ENCODE assay signal across 27 cellular contexts in the genomic region with DNA sequence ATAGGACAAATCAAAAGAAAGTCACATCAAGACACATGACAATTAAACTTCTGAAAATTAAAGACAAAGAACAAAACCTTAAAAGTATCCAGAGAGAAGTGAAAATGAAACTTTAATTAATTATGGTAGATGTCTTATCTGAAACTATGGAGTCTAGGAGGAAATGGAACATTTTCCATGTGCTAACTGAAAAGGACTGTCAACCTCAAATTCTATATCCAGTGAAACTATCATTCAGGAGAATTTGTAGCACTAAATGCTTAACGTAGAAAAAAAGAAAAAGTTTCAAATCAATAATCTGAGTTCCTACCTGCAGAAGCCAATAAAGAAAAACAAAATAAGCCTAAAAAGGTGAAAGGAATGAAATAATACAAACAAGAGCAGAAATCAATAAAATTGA. TPM values are rescaled to one million over a fixed set of nuclear protein-coding genes. Genes with fewer than 3 reads are reported as not detected.
DNase-seq lines count a peak whose midpoint lies in the region; ATAC-seq and TF ChIP-seq lines count a peak whose summit lies in the region.
"Had no signal": no experiment of that assay in that cellular context is flagged by ENCODE, and none has a peak within 500 bp of the region (broad histone marks: within the 10 kb centered on the region; RNA-seq: fewer than 3 reads in every experiment).

No MANE protein-coding gene starts in this region.

- POLR2A ChIA-PET in HEK293 (lab: Yijun Ruan, JAX) (no interaction called here), T-cell (lab: Charles Lee) (no interaction called here)

- no peaks in the 10 kb centered on the region for H3K4me1 Mint-ChIP-seq in T-cell
- H3K4me1 Mint-ChIP-seq: CD14-positive monocyte; CD4-positive, alpha-beta memory T cell; CD4-positive, CD25-positive, alpha-beta regulatory T cell had no signal

- no peaks in the 10 kb centered on the region for H3K36me3 ChIP-seq in HEK293 (ENCODE audit: control insufficient read depth in 2 of 2, insufficient read depth in 1 of 2, low read length in 2 of 2)
- no peaks in the 10 kb centered on the region for H3K36me3 ChIP-seq in spleen
- H3K36me3 ChIP-seq in osteoblast (ENCODE audit: insufficient read depth, low read length) = no peaks in the 10 kb centered on the region
- H3K36me3 ChIP-seq: BE2C, BLaER1 had no signal

- no peak overlapping the region for H3K4me3 Mint-ChIP-seq in T-cell
- H3K4me3 Mint-ChIP-seq: CD14-positive monocyte; CD4-positive, CD25-positive, alpha-beta regulatory T cell; CD8-positive, alpha-beta memory T cell had no signal

- no peak overlapping the region for H3K27ac Mint-ChIP-seq in T-cell
- H3K27ac Mint-ChIP-seq: CD14-positive monocyte; CD4-positive, alpha-beta memory T cell; CD4-positive, CD25-positive, alpha-beta regulatory T cell had no signal

- no peak for TF ChIP-seq POLR2A in spleen (IDR thresholded peaks at IDR 0.05)

- H3K27ac ChIP-seq in HEK293 (ENCODE audit: extremely low read depth, low read depth, low read length) = no peak overlapping the region
- no peak overlapping the region for H3K27ac ChIP-seq in spleen
- no peak overlapping the region for H3K27ac ChIP-seq in osteoblast (ENCODE audit: low read depth, low read length)
- H3K27ac ChIP-seq: BLaER1 had no signal

- H3K79me2 ChIP-seq in osteoblast (ENCODE audit: insufficient read depth, low read length) = no peaks in the 10 kb centered on the region

- H3K9me3 ChIP-seq in HEK293 (ENCODE audit: control insufficient read depth, insufficient read depth, low read depth, low read length) = no peaks in the 10 kb centered on the region
- H3K9me3 ChIP-seq in spleen = peaks cover 8 to 42% (median 34%) of the 10 kb centered on the region in 8 donors
- H3K9me3 ChIP-seq in osteoblast (ENCODE audit: low read depth, low read length) = no peaks in the 10 kb centered on the region
- H3K9me3 ChIP-seq: BE2C had no signal

- intact Hi-C loops in spleen (cut with DNase I; ENCODE audit: low total_unique reads) = no loop called here

- no peak overlapping the region for H3K4me3 ChIP-seq in HEK293 (ENCODE audit: low read depth, low read length)
- H3K4me3 ChIP-seq in spleen = no peak overlapping the region
- no peak overlapping the region for H3K4me3 ChIP-seq in osteoblast (ENCODE audit: insufficient read depth, low read length)
- H3K4me3 ChIP-seq: BLaER1, GM12878 had no signal

- H3K4me1 ChIP-seq in HEK293 (ENCODE audit: control insufficient read depth, insufficient read depth, low read length) (no peaks in the 10 kb centered on the region), spleen (peaks cover 0 to 7% (median 2%) of the 10 kb centered on the region in 6 donors), osteoblast (ENCODE audit: insufficient read depth, low read length) (no peaks in the 10 kb centered on the region)
- H3K4me1 ChIP-seq: BE2C, BLaER1 had no signal

- no peak overlapping the region for H2AFZ ChIP-seq in osteoblast (ENCODE audit: low read length)

- H3K4me2 ChIP-seq in osteoblast (ENCODE audit: insufficient read depth, low read length) = no peak overlapping the region
- H3K4me2 ChIP-seq: BLaER1 had no signal

- peak; percentile 9 for DNase-seq in OCI-M1 (lab: John Stamatoyannopoulos, UW)
- DNase-seq in T-cell = no peak
- no peak for DNase-seq in spleen
- DNase-seq in osteoblast (ENCODE audit: insufficient read length, low spot score, missing footprints) = no peak
- DNase-seq: 8988T; ACHN; BE2C; C1 segment of cervical spinal cord; CD4-positive, alpha-beta memory T cell; CD4-positive, CD25-positive, alpha-beta regulatory T cell; CD8-positive, alpha-beta memory T cell; COR-L47; DMS 273 treated with DMSO at 0.1 percent for 48 hours; DMS153; DMS53; DMS79; DND-41; EL; GDM1 had no signal

- CTCF ChIA-PET in HEK293 (lab: Yijun Ruan, JAX) = no interaction called here
- CTCF ChIA-PET in T-cell (lab: Charles Lee) = no interaction called here

- H3K27me3 ChIP-seq in spleen (replicated peaks in 1 of 7) (peaks cover 0 to 4% (median 0%) of the 10 kb centered on the region in 7 donors), osteoblast (ENCODE audit: insufficient read depth, low read length) (peaks cover 5% of the 10 kb centered on the region)
- H3K27me3 ChIP-seq: BE2C, BLaER1 had no signal

- peaks cover 22 to 27% (median 22%) of the 10 kb centered on the region in 3 donors for H3K9me3 Mint-ChIP-seq in T-cell

- H4K20me1 ChIP-seq in osteoblast (ENCODE audit: insufficient read depth, low read length) = no peaks in the 10 kb centered on the region
- H4K20me1 ChIP-seq: BLaER1 had no signal

- TF ChIP-seq CTCF in HEK293 (tag by site-specific recombination; IDR thresholded peaks at IDR 0.05) (no peak), spleen (IDR thresholded peaks at IDR 0.05 in 8 of 11, conservative IDR thresholded peaks at IDR 0.05 in 3 of 11) (no peak), osteoblast (IDR thresholded peaks at IDR 0.05; ENCODE audit: extremely low read depth, low read depth, low read length) (no peak)

- peaks cover 0 to 3% of the 10 kb centered on the region in 2 donors for H3K27me3 Mint-ChIP-seq in T-cell

- WGBS in spleen, 5 donors = 92 to 98% (median 97%) methylated on average over 1 of the region's 1 CpG

- no peak for ATAC-seq in T-cell (replicated peaks in 1 of 4)
- ATAC-seq: GM12878 had no signal

- no peaks in the 10 kb centered on the region for H3K36me3 Mint-ChIP-seq in T-cell
- H3K36me3 Mint-ChIP-seq: CD14-positive monocyte; CD4-positive, CD25-positive, alpha-beta regulatory T cell had no signal

TF ChIP-seq in HEK293, 187 proteins besides CTCF, POLR2A, EP300 and RAD21:
- peak; percentile 90 for TF ChIP-seq SETDB1 (IDR thresholded peaks at IDR 0.05; ENCODE audit: insufficient read length, low read length)
- no peak for TF ChIP-seq BCL11A (tag by site-specific recombination; IDR thresholded peaks at IDR 0.05; ENCODE audit: low read depth)
- TF ChIP-seq, protein P1, sequence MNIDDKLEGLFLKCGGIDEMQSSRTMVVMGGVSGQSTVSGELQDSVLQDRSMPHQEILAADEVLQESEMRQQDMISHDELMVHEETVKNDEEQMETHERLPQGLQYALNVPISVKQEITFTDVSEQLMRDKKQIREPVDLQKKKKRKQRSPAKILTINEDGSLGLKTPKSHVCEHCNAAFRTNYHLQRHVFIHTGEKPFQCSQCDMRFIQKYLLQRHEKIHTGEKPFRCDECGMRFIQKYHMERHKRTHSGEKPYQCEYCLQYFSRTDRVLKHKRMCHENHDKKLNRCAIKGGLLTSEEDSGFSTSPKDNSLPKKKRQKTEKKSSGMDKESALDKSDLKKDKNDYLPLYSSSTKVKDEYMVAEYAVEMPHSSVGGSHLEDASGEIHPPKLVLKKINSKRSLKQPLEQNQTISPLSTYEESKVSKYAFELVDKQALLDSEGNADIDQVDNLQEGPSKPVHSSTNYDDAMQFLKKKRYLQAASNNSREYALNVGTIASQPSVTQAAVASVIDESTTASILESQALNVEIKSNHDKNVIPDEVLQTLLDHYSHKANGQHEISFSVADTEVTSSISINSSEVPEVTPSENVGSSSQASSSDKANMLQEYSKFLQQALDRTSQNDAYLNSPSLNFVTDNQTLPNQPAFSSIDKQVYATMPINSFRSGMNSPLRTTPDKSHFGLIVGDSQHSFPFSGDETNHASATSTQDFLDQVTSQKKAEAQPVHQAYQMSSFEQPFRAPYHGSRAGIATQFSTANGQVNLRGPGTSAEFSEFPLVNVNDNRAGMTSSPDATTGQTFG (tag by site-specific recombination; IDR thresholded peaks at IDR 0.05; ENCODE audit: borderline replicate concordance) = no peak

RNA-seq across cellular contexts. Expression of a gene that starts 33.1 kb away (rescaled TPM):
- total RNA-seq in T-cell = not detected
- total RNA-seq in spleen = not detected
- polyA plus RNA-seq in spleen = not detected
- total RNA-seq in osteoblast = not detected in 2 replicates
- total RNA-seq: A673; CD4-positive, alpha-beta memory T cell; CD4-positive, CD25-positive, alpha-beta regulatory T cell; CD8-positive, alpha-beta memory T cell; Daoy; G401; GM12878 had no signal
- polyA plus RNA-seq: AG04450; CD14-positive monocyte; CD4-positive, alpha-beta memory T cell; CD4-positive, CD25-positive, alpha-beta regulatory T cell; CD8-positive, alpha-beta memory T cell; GM12878 had no signal
